Comparison of ENCODE assay signal across 1 cellular context in the genomic region with DNA sequence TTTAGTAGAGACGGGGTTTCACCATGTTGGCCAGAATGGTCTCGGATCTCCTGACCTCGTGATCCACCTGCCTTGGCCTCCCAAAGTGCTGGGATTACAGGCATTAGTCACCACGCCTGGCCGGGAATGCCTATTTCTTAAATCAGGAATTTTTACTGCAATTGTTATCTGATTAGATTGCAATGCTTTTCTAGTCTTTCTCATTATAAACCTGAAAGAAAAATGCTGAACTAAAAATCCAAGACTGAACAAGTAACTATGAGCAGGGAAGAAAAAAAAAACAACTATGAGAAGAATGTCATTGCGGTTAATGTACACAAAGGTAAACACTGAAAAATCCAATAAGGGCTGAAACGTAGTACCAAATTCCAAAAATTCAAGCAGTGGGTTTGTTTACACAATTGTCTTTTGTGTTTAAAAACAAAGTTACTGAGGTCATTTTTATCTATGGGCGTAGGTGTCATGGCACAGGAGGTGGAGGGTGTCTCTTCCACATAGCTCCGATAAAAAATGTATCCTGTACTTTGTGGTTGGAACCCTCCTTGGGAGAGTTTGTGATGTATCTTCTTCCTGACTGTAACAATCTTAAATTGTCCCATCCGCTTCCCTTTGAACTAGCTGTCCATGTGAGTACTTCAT.
TF ChIP-seq lines count a peak whose summit lies in the region.

No MANE protein-coding gene starts in this region.

TF ChIP-seq in GM23338, 12 proteins besides CTCF, POLR2A, EP300 and RAD21 (continued from another document):
- no peak for TF ChIP-seq ZNF462 (CRISPR knock-in tag; IDR thresholded peaks at IDR 0.05)
- TF ChIP-seq CREB1 (CRISPR knock-in tag; IDR thresholded peaks at IDR 0.05; ENCODE audit: low read depth): no peak
- TF ChIP-seq REST (IDR thresholded peaks at IDR 0.05; ENCODE audit: unreplicated experiment): no peak
